ENCODE assay signal across 8 cellular contexts in genomic region chr2:213148572-213149331, GRCh38. TPM values are rescaled to one million over a fixed set of nuclear protein-coding genes. Genes with fewer than 3 reads are reported as not detected.
A peak's percentile ranks its signal among the peaks of the same experiment; 100 is the strongest.
DNase-seq lines count a peak whose midpoint lies in the region; ATAC-seq and TF ChIP-seq lines count a peak whose summit lies in the region.

No MANE protein-coding gene starts in this region.

- TF ChIP-seq CTCF in GM12864 (IDR thresholded peaks at IDR 0.05; ENCODE audit: low read depth, low read length, missing control alignments) (no peak), dorsolateral prefrontal cortex (IDR thresholded peaks at IDR 0.05 in 54 of 56, conservative IDR thresholded peaks at IDR 0.05 in 2 of 56; ENCODE audit: low read depth in 1 of 56, partially characterized antibody in 56 of 56) (no peak), parathyroid adenoma (IDR thresholded peaks at IDR 0.05) (no peak)

- peak overlapping the region; percentile 94 for H3K4me3 ChIP-seq in GM12864 (ENCODE audit: low read depth, low read length)
- H3K4me3 ChIP-seq in dorsolateral prefrontal cortex = peak overlapping the region; percentile 45 to 96 (median 82)
- H3K4me3 ChIP-seq in parathyroid adenoma (ENCODE audit: low read depth, low read length) = peak overlapping the region; percentile 89

- H3K27ac ChIP-seq in KOPT-K1 (ENCODE audit: low read depth, low read length, poor library complexity, severe bottlenecking) (peak overlapping the region; percentile 96), dorsolateral prefrontal cortex (peak overlapping the region in 58 of 59 donors; percentile 2 to 98 (median 93)), parathyroid adenoma (no peak overlapping the region)

- H3K27me3 ChIP-seq in dorsolateral prefrontal cortex = no peaks in the 10 kb centered on the region
- no peaks in the 10 kb centered on the region for H3K27me3 ChIP-seq in parathyroid adenoma (ENCODE audit: control insufficient read depth, insufficient read depth, low read length)

- intact Hi-C loops in dorsolateral prefrontal cortex (cut with DNase I) = no loop called here

- H3K36me3 ChIP-seq in KOPT-K1 (ENCODE audit: insufficient read depth, low read length) (peaks cover 33% of the 10 kb centered on the region), parathyroid adenoma (ENCODE audit: control insufficient read depth, insufficient read depth, low read length) (no peaks in the 10 kb centered on the region)

- no peaks in the 10 kb centered on the region for H3K79me2 ChIP-seq in parathyroid adenoma

- DNase-seq in GM12864 (ENCODE audit: low read depth) (no peak), dorsolateral prefrontal cortex (peak in 2 of 10 donors; percentile 16 to 44), RPMI8226 (no peak), NCI-H1436 (lab: John Stamatoyannopoulos, UW) (no peak)

- H3K9me3 ChIP-seq in KOPT-K1 (ENCODE audit: insufficient read depth, low read length, poor library complexity, severe bottlenecking) (no peaks in the 10 kb centered on the region), parathyroid adenoma (ENCODE audit: control insufficient read depth, low read length) (no peaks in the 10 kb centered on the region)

- ATAC-seq in HG02763 (IDR thresholded peaks at IDR 0.05; ENCODE audit: unreplicated experiment) (no peak), GM19395 (IDR thresholded peaks at IDR 0.05; ENCODE audit: unreplicated experiment) (no peak)

- no peak overlapping the region for H2AFZ ChIP-seq in parathyroid adenoma

- H3K4me1 ChIP-seq in parathyroid adenoma = peaks cover 5% of the 10 kb centered on the region

- H3K9ac ChIP-seq in parathyroid adenoma = no peak overlapping the region

- peak overlapping the region; percentile 77 for H3K4me2 ChIP-seq in parathyroid adenoma (ENCODE audit: low read length)

RNA-seq across cellular contexts. Expression of gene IKZF2, which starts 2.7 kb away (rescaled TPM):
- 10 to 100 TPM in 117 of 120 experiments, 1 to 10 TPM in 3; 9.0 to 49.6 (median 21.1) TPM for total RNA-seq in dorsolateral prefrontal cortex
